In the genomic region with DNA sequence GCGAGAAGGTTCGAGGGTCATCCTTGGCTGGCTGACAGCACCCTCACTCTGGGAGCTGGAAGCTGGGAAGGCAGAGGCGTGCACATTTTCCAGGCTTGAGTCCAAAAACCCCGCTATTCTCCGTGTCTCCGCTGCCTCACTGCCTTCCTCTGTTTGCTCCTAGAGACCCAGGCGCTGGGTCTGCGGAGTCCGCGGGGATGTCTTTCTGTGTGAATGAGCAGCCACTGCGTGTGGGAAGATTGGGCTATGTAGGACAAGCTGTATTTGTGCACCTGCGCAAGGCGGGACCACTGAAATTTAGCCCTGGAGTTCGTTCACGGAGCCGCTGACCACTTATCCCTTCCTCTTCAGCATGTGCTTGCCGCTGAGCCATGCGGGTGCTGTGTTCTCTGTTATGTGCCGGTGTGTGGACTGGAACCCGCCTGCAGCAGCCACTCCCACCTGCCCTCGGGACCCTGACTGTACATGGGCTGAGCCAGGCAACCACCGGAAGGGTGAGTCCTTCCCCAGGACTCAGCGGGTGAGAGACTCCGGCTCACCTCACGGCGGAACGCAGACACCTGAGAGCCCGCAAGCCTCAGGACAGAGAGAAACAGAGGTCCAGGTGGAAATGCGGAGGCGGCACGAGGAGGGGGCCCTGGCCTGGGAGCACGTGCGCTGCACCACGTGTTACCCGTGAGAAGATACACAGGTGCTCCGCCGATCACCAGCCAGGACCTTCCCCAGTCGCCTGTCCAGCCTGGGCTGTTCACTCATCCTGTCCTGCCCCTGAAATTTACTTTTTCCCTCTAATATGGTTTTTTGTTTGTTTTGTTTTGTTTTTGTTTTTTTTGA, we compare ENCODE assay signal across 20 cellular contexts. TPM values are rescaled to one million over a fixed set of nuclear protein-coding genes. Genes with fewer than 3 reads are reported as not detected.
DNase-seq lines count a peak whose midpoint lies in the region; ATAC-seq and TF ChIP-seq lines count a peak whose summit lies in the region.
"Had no signal": no experiment of that assay in that cellular context is flagged by ENCODE, and none has a peak within 500 bp of the region (broad histone marks: within the 10 kb centered on the region; RNA-seq: fewer than 3 reads in every experiment).

No MANE protein-coding gene starts in this region.

- peaks cover 7% of the 10 kb centered on the region for H3K9me3 Mint-ChIP-seq in nephron progenitor cell
- H3K9me3 Mint-ChIP-seq in activated naive CD4-positive, alpha-beta T cell treated with anti-CD3 and anti-CD28 coated beads, Interleukin-2, amount 50 U/mL, for 72 hours: no peaks in the 10 kb centered on the region
- H3K9me3 Mint-ChIP-seq: CD4-positive, CD25-positive, alpha-beta regulatory T cell had no signal

- H3K9me3 ChIP-seq in sigmoid colon: no peaks in the 10 kb centered on the region
- H3K9me3 ChIP-seq: Caco-2 had no signal

- CTCF ChIA-PET in RWPE1 (lab: Yijun Ruan, JAX): interaction anchor here (0.5 kb wide), 1 partner anchor 243 kb away, joined by 3 read pairs; no protein-coding TSS in a partner anchor

- H3K27ac Mint-ChIP-seq in nephron progenitor cell: peak overlapping the region; percentile 66
- no peak overlapping the region for H3K27ac Mint-ChIP-seq in activated naive CD4-positive, alpha-beta T cell treated with anti-CD3 and anti-CD28 coated beads, Interleukin-2, amount 50 U/mL, for 72 hours
- H3K27ac Mint-ChIP-seq: B cell; CD4-positive, CD25-positive, alpha-beta regulatory T cell had no signal

- H3K4me3 ChIP-seq in H7 (ENCODE audit: insufficient read depth, low read depth, low read length): no peak overlapping the region
- H3K4me3 ChIP-seq in sigmoid colon: peak overlapping the region in 2 of 4 donors; percentile 13 to 26

- DNase-seq in H7 (peak; percentile 42), RWPE1 (ENCODE audit: low spot score) (no peak), nephron progenitor cell (no peak), sigmoid colon (no peak), AML-193 (lab: John Stamatoyannopoulos, UW) (no peak), SKM-1 (lab: John Stamatoyannopoulos, UW; ENCODE audit: unreplicated experiment) (no peak)
- no peak for DNase-seq in activated naive CD4-positive, alpha-beta T cell treated with anti-CD3 and anti-CD28 coated beads, Interleukin-2, amount 50 U/mL, for 72 hours (ENCODE audit: low spot score in 2 of 2)
- DNase-seq: ACHN; Caco-2; CD4-positive, CD25-positive, alpha-beta regulatory T cell; DMS153; EL; KG1; NCI-H146; NCI-H2107; NCI-H226; NCI-H524 treated with DMSO at 0.1 percent for 48 hours had no signal

- no peak for TF ChIP-seq POLR2A in sigmoid colon (IDR thresholded peaks at IDR 0.05)

- no peaks in the 10 kb centered on the region for H3K27me3 ChIP-seq in H7 (ENCODE audit: control insufficient read depth, insufficient read depth, low read length)
- no peaks in the 10 kb centered on the region for H3K27me3 ChIP-seq in sigmoid colon

- H3K27me3 Mint-ChIP-seq in nephron progenitor cell (ENCODE audit: low read depth, poor library complexity): peaks cover 3% of the 10 kb centered on the region
- H3K27me3 Mint-ChIP-seq: CD4-positive, CD25-positive, alpha-beta regulatory T cell had no signal

- no peak for ATAC-seq in HG02571 (IDR thresholded peaks at IDR 0.05; ENCODE audit: unreplicated experiment)
- ATAC-seq in activated naive CD4-positive, alpha-beta T cell treated with anti-CD3 and anti-CD28 coated beads, Interleukin-2, amount 50 U/mL, for 72 hours: no peak

- peak overlapping the region; percentile 47 for H3K4me3 Mint-ChIP-seq in nephron progenitor cell
- H3K4me3 Mint-ChIP-seq: B cell; CD4-positive, CD25-positive, alpha-beta regulatory T cell had no signal

- H3K27ac ChIP-seq in RWPE1 (peak overlapping the region; percentile 30), sigmoid colon (peak overlapping the region in 3 of 4 donors; percentile 51 to 83 (median 61))

- POLR2A ChIA-PET in RWPE1 (lab: Yijun Ruan, JAX; ENCODE audit: low non-redundant PET): no interaction called here

- TF ChIP-seq CTCF in RWPE1 (conservative IDR thresholded peaks at IDR 0.05; ENCODE audit: low read depth) (no peak), nephron progenitor cell (IDR thresholded peaks at IDR 0.05) (no peak), sigmoid colon (IDR thresholded peaks at IDR 0.05) (no peak)

- peaks cover 68% of the 10 kb centered on the region for H3K4me1 Mint-ChIP-seq in nephron progenitor cell
- H3K4me1 Mint-ChIP-seq: B cell; CD4-positive, CD25-positive, alpha-beta regulatory T cell had no signal

- H3K36me3 Mint-ChIP-seq in nephron progenitor cell (ENCODE audit: low read depth): peaks cover 27% of the 10 kb centered on the region
- no peaks in the 10 kb centered on the region for H3K36me3 Mint-ChIP-seq in activated naive CD4-positive, alpha-beta T cell treated with anti-CD3 and anti-CD28 coated beads, Interleukin-2, amount 50 U/mL, for 72 hours
- H3K36me3 Mint-ChIP-seq: CD4-positive, CD25-positive, alpha-beta regulatory T cell had no signal

- intact Hi-C loops in sigmoid colon (cut with DNase I): no loop called here

- no peak for TF ChIP-seq EP300 in sigmoid colon (IDR thresholded peaks at IDR 0.05)

- H3K36me3 ChIP-seq in H7 (replicated peaks; ENCODE audit: control insufficient read depth, insufficient read depth, low read length): no peaks in the 10 kb centered on the region
- H3K36me3 ChIP-seq in sigmoid colon: peaks cover 0 to 9% (median 2%) of the 10 kb centered on the region in 4 donors

- 88 to 90% methylated on average over 38 of the region's 38 CpGs for WGBS in sigmoid colon, 2 donors

- H3K4me1 ChIP-seq in sigmoid colon: peaks cover 0 to 62% (median 57%) of the 10 kb centered on the region in 4 donors
- H3K4me1 ChIP-seq: Caco-2 had no signal

RNA-seq across cellular contexts. Expression of gene TWIST2, which starts 44.0 kb away (rescaled TPM):
- total RNA-seq in H7 (2014; rRNA removed; shearing (Covaris generic)): 7.1 and 8.1 TPM in 2 replicates
- 10 to 100 TPM; 53.9 to 92.2 (median 79.3) TPM for total RNA-seq in sigmoid colon
- polyA plus RNA-seq in sigmoid colon: 10 to 100 TPM in 1 of 3 donors, 1 to 10 TPM in 1, under 1 TPM in 1; 0.92 to 22.8 (median 3.8) TPM
- total RNA-seq in activated naive CD4-positive, alpha-beta T cell treated with anti-CD3 and anti-CD28 coated beads, Interleukin-2, amount 50 U/mL, for 72 hours: not detected
- total RNA-seq: B cell; Caco-2; CD4-positive, CD25-positive, alpha-beta regulatory T cell; SK-MEL-5 had no signal
- polyA plus RNA-seq: CD4-positive, CD25-positive, alpha-beta regulatory T cell had no signal
